8 cellular contexts compared by ENCODE assay signal in the genomic region with DNA sequence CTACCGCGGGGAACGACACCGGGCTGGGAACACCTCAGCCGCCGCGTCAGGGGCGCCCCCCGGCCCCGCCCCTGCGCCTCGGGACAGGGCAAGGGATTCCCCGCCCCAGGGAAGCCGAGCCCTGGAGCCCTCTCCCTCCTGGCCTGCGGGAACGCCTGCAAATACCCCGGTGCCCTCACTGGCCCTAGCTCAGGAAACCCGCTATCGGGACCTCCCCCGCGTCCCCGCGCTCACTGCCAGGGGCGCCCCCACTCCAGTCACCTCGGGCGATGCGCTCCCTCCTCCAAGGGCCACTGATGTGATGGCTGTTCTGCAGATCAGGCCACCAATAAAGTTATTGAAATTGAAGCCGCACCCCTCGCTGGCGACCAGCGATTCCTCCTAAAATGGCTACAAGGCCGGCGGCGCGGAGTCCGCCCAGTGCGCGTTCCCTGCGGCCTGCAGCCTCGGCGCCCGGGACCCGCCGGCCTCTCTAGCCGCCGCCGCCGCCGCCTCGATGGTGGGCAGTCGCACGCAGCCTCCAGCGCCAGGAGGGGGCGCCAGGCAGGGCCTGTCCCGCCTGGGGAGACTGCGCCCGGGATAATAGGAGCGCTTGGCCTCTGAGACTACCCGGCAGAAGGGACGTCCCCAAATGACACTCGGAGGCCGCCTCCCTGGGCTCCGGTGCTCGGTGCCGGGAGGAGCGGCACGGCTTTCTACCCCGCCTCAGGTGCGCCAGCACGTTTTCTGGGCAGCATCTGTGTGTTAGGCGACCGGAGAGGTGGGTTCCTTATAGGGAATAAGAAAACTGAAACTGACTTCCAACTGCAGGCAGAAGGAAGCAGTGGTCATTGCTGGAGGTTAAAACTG. TPM values are rescaled to one million over a fixed set of nuclear protein-coding genes. Genes with fewer than 3 reads are reported as not detected.
DNase-seq lines count a peak whose midpoint lies in the region; ATAC-seq and TF ChIP-seq lines count a peak whose summit lies in the region.

TSS of gene PRKAB2 (minus strand) at position 303 of the 849 bp plus-strand sequence. CDS start 326 bp downstream, outside the sequence.

- H3K36me3 ChIP-seq in PC-3 (ENCODE audit: low read depth, low read length) (no peaks in the 10 kb centered on the region), muscle layer of colon (ENCODE audit: insufficient read depth, low read length) (no peaks in the 10 kb centered on the region)

- peaks cover 12% of the 10 kb centered on the region for H3F3A ChIP-seq in PC-3 (ENCODE audit: low read length, unreplicated experiment)

- H3K27ac ChIP-seq in PC-3 (ENCODE audit: low read length) (peak within 1 kb of the TSS; percentile 56), muscle layer of colon (ENCODE audit: low read depth, low read length) (peak within 1 kb of the TSS; percentile 84)

- BruUV-seq in PC-3 (replicated peaks; lab: Mats Ljungman, UMichigan), result no TSS peak

- intact Hi-C loops in PC-3 (cut with micrococcal nuclease), result no loop called here

- TF ChIP-seq RAD21 in Ishikawa (IDR thresholded peaks at IDR 0.05; ENCODE audit: low read depth), result peak; percentile 58; the same call in 1 of the 2 replicates

- peak within 1 kb of the TSS; percentile 91 for H2AFZ ChIP-seq in PC-3 (ENCODE audit: low read length)

- H3K9me2 ChIP-seq in PC-3 (replicated peaks; ENCODE audit: low read length), result no peaks in the 10 kb centered on the region

- H3K79me2 ChIP-seq in PC-3 (ENCODE audit: low read length), result peaks cover 63% of the 10 kb centered on the region

- CTCF ChIA-PET in PC-3 (lab: Charles Lee), result interaction anchor here (0.9 to 1.8 kb wide), 4 partner anchors 65 to 71 kb away, joined by 3 to 8 read pairs (median 4); partner anchors contain the start of gene CHD1L

- H3K36me3 Mint-ChIP-seq in activated T-cell treated with anti-CD3 and anti-CD28 coated beads, Interleukin-2, amount 50 U/mL, for 4 hours (ENCODE audit: insufficient read depth), result peaks cover 9% of the 10 kb centered on the region

- peak within 1 kb of the TSS; percentile 77 for H3K9ac ChIP-seq in PC-3 (ENCODE audit: low read length)
- peak within 1 kb of the TSS; percentile 73 for H3K9ac ChIP-seq in muscle layer of colon (ENCODE audit: low read length)

- no peaks in the 10 kb centered on the region for H3K27me3 Mint-ChIP-seq in activated T-cell treated with anti-CD3 and anti-CD28 coated beads, Interleukin-2, amount 50 U/mL, for 4 hours (ENCODE audit: low read depth)

- peak; percentile 90 for DNase-seq in DMS79 (lab: John Stamatoyannopoulos, UW)
- peak; percentile 97 for DNase-seq in PC-3
- DNase-seq in activated T-cell treated with anti-CD3 and anti-CD28 coated beads, Interleukin-2, amount 50 U/mL, for 4 hours, result peak; percentile 85
- peak; percentile 76 to 80 for DNase-seq in stimulated activated CD8-positive, alpha-beta memory T cell treated with anti-CD3 and anti-CD28 coated beads, Interleukin-7, amount 100 ng/mL, for 1 hour (ENCODE audit: low read depth in 2 of 2)

- peaks cover 3% of the 10 kb centered on the region for H3K9me3 Mint-ChIP-seq in activated T-cell treated with anti-CD3 and anti-CD28 coated beads, Interleukin-2, amount 50 U/mL, for 4 hours

- H3K4me1 ChIP-seq in PC-3 (ENCODE audit: insufficient read depth, low read length), result peaks cover 55% of the 10 kb centered on the region
- H3K4me1 ChIP-seq in muscle layer of colon (ENCODE audit: insufficient read depth, low read length), result peaks cover 44% of the 10 kb centered on the region

- TF ChIP-seq EP300 in Ishikawa (IDR thresholded peaks at IDR 0.05; ENCODE audit: borderline replicate concordance), result 0 out of 2 replicates have a peak, but pooled peaks have one; percentile 46

- no peaks in the 10 kb centered on the region for H3K27me3 ChIP-seq in PC-3 (ENCODE audit: low read length)
- no peaks in the 10 kb centered on the region for H3K27me3 ChIP-seq in muscle layer of colon (ENCODE audit: control insufficient read depth in 1 of 2, insufficient read depth in 2 of 2, low read length in 2 of 2)

- ATAC-seq in GM21619 (IDR thresholded peaks at IDR 0.05; ENCODE audit: unreplicated experiment) (peak; percentile 82), PC-3 (peak; percentile 81), esophagus mucosa (peak; percentile 99)
- peak; percentile 87 to 90 for ATAC-seq in activated T-cell treated with anti-CD3 and anti-CD28 coated beads, Interleukin-2, amount 50 U/mL, for 4 hours

- H3K4me3 Mint-ChIP-seq in activated T-cell treated with anti-CD3 and anti-CD28 coated beads, Interleukin-2, amount 50 U/mL, for 4 hours, result peak within 1 kb of the TSS; percentile 97

- POLR2A ChIA-PET in PC-3 (lab: Charles Lee; ENCODE audit: unreplicated experiment), result interaction anchor here (1.0 kb wide), 1 partner anchor 70 kb away, joined by 4 read pairs; the partner anchor contains the start of gene CHD1L

- peak within 1 kb of the TSS; percentile 86 for H3K4me3 ChIP-seq in PC-3 (ENCODE audit: low read length)
- peak within 1 kb of the TSS; percentile 87 to 95 for H3K4me3 ChIP-seq in muscle layer of colon (ENCODE audit: low read depth in 1 of 2, low read length in 2 of 2)

- H3K4me1 Mint-ChIP-seq in activated T-cell treated with anti-CD3 and anti-CD28 coated beads, Interleukin-2, amount 50 U/mL, for 4 hours (ENCODE audit: low read depth), result peaks cover 32% of the 10 kb centered on the region

- H3K4me2 ChIP-seq in PC-3 (ENCODE audit: low read length), result peak within 1 kb of the TSS; percentile 90

- H4K20me1 ChIP-seq in PC-3 (ENCODE audit: low read length), result no peaks in the 10 kb centered on the region

- peak; percentile 96 for TF ChIP-seq CTCF in PC-3 (conservative IDR thresholded peaks at IDR 0.05; ENCODE audit: low read depth, low read length)

- no peaks in the 10 kb centered on the region for H3K9me3 ChIP-seq in PC-3 (ENCODE audit: low read length)
- no peaks in the 10 kb centered on the region for H3K9me3 ChIP-seq in muscle layer of colon (ENCODE audit: low read length)

TF ChIP-seq in Ishikawa, 13 proteins besides CTCF, POLR2A, EP300 and RAD21:
- TF ChIP-seq TAF1 (IDR thresholded peaks at IDR 0.05; ENCODE audit: low read depth) (peak; percentile 46), TCF12 (IDR thresholded peaks at IDR 0.05; ENCODE audit: low read depth) (peak; percentile 67), NFIC (IDR thresholded peaks at IDR 0.05) (peak; percentile 35; the same call in 1 of the 2 replicates), TEAD4 (IDR thresholded peaks at IDR 0.05) (no peak), YY1 (IDR thresholded peaks at IDR 0.05; ENCODE audit: low read depth) (peak; percentile 87), ZBTB7A (IDR thresholded peaks at IDR 0.05; ENCODE audit: low read depth) (peak; percentile 78; the same call in 1 of the 2 replicates)
- TF ChIP-seq, protein P1, sequence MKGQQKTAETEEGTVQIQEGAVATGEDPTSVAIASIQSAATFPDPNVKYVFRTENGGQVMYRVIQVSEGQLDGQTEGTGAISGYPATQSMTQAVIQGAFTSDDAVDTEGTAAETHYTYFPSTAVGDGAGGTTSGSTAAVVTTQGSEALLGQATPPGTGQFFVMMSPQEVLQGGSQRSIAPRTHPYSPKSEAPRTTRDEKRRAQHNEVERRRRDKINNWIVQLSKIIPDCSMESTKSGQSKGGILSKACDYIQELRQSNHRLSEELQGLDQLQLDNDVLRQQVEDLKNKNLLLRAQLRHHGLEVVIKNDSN (IDR thresholded peaks at IDR 0.05), result no peak; the same call in 1 of the 2 replicates
- TF ChIP-seq, protein P2, sequence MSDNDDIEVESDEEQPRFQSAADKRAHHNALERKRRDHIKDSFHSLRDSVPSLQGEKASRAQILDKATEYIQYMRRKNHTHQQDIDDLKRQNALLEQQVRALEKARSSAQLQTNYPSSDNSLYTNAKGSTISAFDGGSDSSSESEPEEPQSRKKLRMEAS (IDR thresholded peaks at IDR 0.05), result peak; percentile 30; the same call in 1 of the 2 replicates

RNA-seq across cellular contexts. Expression of gene PRKAB2, which starts in this region (rescaled TPM):
- 16.0 and 23.5 TPM in 2 replicates for total RNA-seq in PC-3 (2014; rRNA removed)
- total RNA-seq in activated T-cell treated with anti-CD3 and anti-CD28 coated beads, Interleukin-2, amount 50 U/mL, for 4 hours, result 1 to 10 TPM; 3.2 to 6.1 (median 5.8) TPM
- total RNA-seq in esophagus mucosa, result 6.5 TPM

Comparison
In these comparisons a context has a peak if more than half of its experiments do, and no peak if none do; other contexts are left out.
1. Peak in every context shown above with its lines: DNase-seq, ATAC-seq, H3K4me3 ChIP-seq and H3K27ac ChIP-seq.